In the genomic region with DNA sequence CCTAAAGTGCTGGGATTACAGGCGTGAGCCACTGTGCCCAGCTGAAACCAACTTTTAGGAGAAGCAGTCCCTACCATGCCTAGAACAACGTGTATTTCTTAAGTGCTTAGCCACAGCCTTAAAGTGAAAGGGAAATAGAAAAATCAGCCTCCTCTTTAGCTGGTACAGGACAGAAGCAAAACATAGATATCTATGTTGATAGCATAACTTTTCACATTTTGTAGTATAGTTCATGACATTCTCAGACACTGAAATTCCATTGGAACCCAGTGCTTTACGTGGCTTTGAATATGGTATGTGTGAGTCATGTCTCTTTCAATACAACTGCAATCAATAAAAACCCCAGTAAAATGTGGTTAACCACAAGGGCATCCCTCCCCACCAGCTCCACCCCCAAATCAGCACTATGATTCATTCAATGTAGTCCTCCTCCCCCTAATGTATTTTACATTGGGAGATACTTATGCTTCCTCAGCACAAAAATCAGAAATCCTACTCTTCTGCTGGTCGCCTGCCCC, we compare ENCODE assay signal across 8 cellular contexts. TPM values are rescaled to one million over a fixed set of nuclear protein-coding genes. Genes with fewer than 3 reads are reported as not detected.
A peak's percentile ranks its signal among the peaks of the same experiment; 100 is the strongest.
DNase-seq lines count a peak whose midpoint lies in the region; ATAC-seq and TF ChIP-seq lines count a peak whose summit lies in the region.

No MANE protein-coding gene starts in this region.

- TF ChIP-seq CTCF in MCF 10A (IDR thresholded peaks at IDR 0.05; ENCODE audit: unreplicated experiment) (no peak), breast epithelium (IDR thresholded peaks at IDR 0.05) (no peak), cardiac fibroblast (IDR thresholded peaks at IDR 0.05; ENCODE audit: low read depth, low read length) (no peak)

- ATAC-seq in HG03354 (IDR thresholded peaks at IDR 0.05; ENCODE audit: poor library complexity, severe bottlenecking, unreplicated experiment) = peak; percentile 89

- H3K9me3 Mint-ChIP-seq in MCF 10A (ENCODE audit: unreplicated experiment) = no peaks in the 10 kb centered on the region

- CTCF ChIA-PET in MCF 10A (lab: Yijun Ruan, JAX) = interaction anchor here (0.5 to 2.4 kb wide), 12 partner anchors 12 to 1189 kb away, joined by 3 to 9 read pairs (median 4); partner anchors contain the start of gene TGFB2

- no peaks in the 10 kb centered on the region for H3K27me3 Mint-ChIP-seq in MCF 10A (ENCODE audit: insufficient read depth, unreplicated experiment)

- H3K9me3 ChIP-seq in breast epithelium = no peaks in the 10 kb centered on the region

- H3K27me3 ChIP-seq in breast epithelium = no peaks in the 10 kb centered on the region

- peaks cover 74% of the 10 kb centered on the region for H3K4me1 Mint-ChIP-seq in MCF 10A (ENCODE audit: insufficient read depth, unreplicated experiment)

- H3K36me3 Mint-ChIP-seq in MCF 10A (ENCODE audit: insufficient read depth, unreplicated experiment) = peaks cover 5% of the 10 kb centered on the region

- H3K4me1 ChIP-seq in breast epithelium = peaks cover 0 to 8% of the 10 kb centered on the region in 2 donors

- H3K36me3 ChIP-seq in breast epithelium = no peaks in the 10 kb centered on the region

- no peak overlapping the region for H3K4me3 ChIP-seq in breast epithelium
- H3K4me3 ChIP-seq in cardiac fibroblast (replicated peaks in 1 of 2; ENCODE audit: low read depth in 2 of 2, low read length in 2 of 2) = peak overlapping the region in 1 of 2 donors; percentile 14

- H3K27ac ChIP-seq in breast epithelium = no peak overlapping the region

- H3K27ac Mint-ChIP-seq in MCF 10A (ENCODE audit: low read depth, unreplicated experiment) = peak overlapping the region; percentile 88

- intact Hi-C loops in MCF 10A (cut with micrococcal nuclease) = loop anchor here (1.0 to 5.0 kb wide), 4 partner anchors 30 to 119 kb away; no protein-coding TSS in a partner anchor
- intact Hi-C loops in breast epithelium (cut with DNase I; ENCODE audit: low total_unique reads) = no loop called here

- POLR2A ChIA-PET in MCF 10A (lab: Yijun Ruan, JAX) = interaction anchor here (0.6 to 7.2 kb wide), 17 partner anchors 8 to 160 kb away, joined by 3 to 61 read pairs (median 4); partner anchors contain the start of genes RRP15 and TGFB2

- no peak for TF ChIP-seq POLR2A in breast epithelium (IDR thresholded peaks at IDR 0.05)

- H3K4me3 Mint-ChIP-seq in MCF 10A (ENCODE audit: unreplicated experiment) = peak overlapping the region; percentile 39

- peak; percentile 99 for DNase-seq in MCF 10A (ENCODE audit: unreplicated experiment)
- no peak for DNase-seq in breast epithelium (ENCODE audit: low spot score in 2 of 2)
- peak; percentile 74 for DNase-seq in T1000 (lab: John Stamatoyannopoulos, UW)
- peak; percentile 89 to 98 for DNase-seq in cardiac fibroblast (ENCODE audit: low read depth in 2 of 2)
- DNase-seq in stimulated activated CD4-positive, alpha-beta T cell treated with anti-CD3 and anti-CD28 coated beads, Interleukin-1b, Interleukin-23, amount 100 ng/mL, for 1 hour (ENCODE audit: low read depth in 2 of 2) = peak; percentile 11 to 29
- no peak for DNase-seq in germinal center (ENCODE audit: low spot score)
- DNase-seq in NCI-H1105 (lab: John Stamatoyannopoulos, UW) = no peak

- BruUV-seq in MCF 10A (replicated peaks; lab: Mats Ljungman, UMichigan) = no TSS peak

RNA-seq across cellular contexts. Expression of gene TGFB2, which starts 32.1 kb away (rescaled TPM):
- total RNA-seq in MCF 10A (2022) = 5.3 and 6.3 TPM in 2 replicates
- total RNA-seq in breast epithelium = 10 to 100 TPM in 1 of 3 donors, 1 to 10 TPM in 2; 1.6 to 10.2 (median 9.5) TPM

Comparison
In these comparisons a context has a peak if more than half of its experiments do, and no peak if none do; other contexts are left out.
1. DNase-seq: peak in MCF 10A (single experiment), T1000 (single experiment), cardiac fibroblast (2 of 2) and stimulated activated CD4-positive, alpha-beta T cell treated with anti-CD3 and anti-CD28 coated beads, Interleukin-1b, Interleukin-23, amount 100 ng/mL, for 1 hour (2 of 2); none in breast epithelium (0 of 2), germinal center (single experiment) and NCI-H1105 (single experiment).